Comparison of ENCODE assay signal across 9 cellular contexts in the genomic region with DNA sequence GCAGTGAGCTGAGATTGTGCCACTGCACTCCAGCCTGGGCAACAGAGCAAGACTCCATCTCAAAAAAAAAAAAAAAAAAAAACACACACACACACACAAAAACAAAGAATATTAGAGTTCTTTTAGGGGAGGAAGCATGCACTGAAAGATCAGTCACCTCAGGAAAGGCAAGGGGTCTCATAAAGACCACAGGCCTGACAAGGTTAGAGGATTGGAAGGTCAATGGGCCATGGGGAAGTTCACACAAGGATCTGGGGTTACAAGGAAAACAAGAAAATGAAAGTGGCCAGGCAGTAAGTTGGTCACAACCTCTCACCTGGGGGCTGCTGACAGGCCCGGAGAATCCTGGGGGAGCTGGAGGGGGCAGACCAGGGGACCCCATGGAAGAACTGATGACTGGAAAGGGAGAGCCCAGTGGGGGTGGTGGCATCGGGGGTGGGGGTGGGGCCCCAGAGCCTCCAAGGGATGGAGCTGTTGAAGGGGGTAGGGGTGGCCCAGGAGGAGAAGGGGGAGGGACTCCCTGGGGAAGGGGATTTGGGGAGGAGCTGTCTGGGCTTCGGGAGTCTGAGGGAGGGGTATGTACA. TPM values are rescaled to one million over a fixed set of nuclear protein-coding genes. Genes with fewer than 3 reads are reported as not detected.
A peak's percentile ranks its signal among the peaks of the same experiment; 100 is the strongest.
DNase-seq lines count a peak whose midpoint lies in the region; ATAC-seq and TF ChIP-seq lines count a peak whose summit lies in the region.
"Had no signal": no experiment of that assay in that cellular context is flagged by ENCODE, and none has a peak within 500 bp of the region (broad histone marks: within the 10 kb centered on the region; RNA-seq: fewer than 3 reads in every experiment).

No MANE protein-coding gene starts in this region.

- H3K27ac Mint-ChIP-seq in CD4-positive, CD25-positive, alpha-beta regulatory T cell: peak overlapping the region; percentile 93 to 98 (median 93)

- peaks cover 0 to 3% (median 0%) of the 10 kb centered on the region in 7 donors for H3K9me3 Mint-ChIP-seq in CD4-positive, CD25-positive, alpha-beta regulatory T cell

- peak overlapping the region; percentile 87 for H3K4me3 ChIP-seq in CD4-positive, CD25-positive, alpha-beta regulatory T cell (ENCODE audit: low read depth, low read length)
- H3K4me3 ChIP-seq in NB4 (ENCODE audit: low read depth, low read length) (peak overlapping the region; percentile 92), duodenal mucosa (ENCODE audit: low read depth in 1 of 2, low read length in 2 of 2) (peak overlapping the region; percentile 93 to 98), neuron (ENCODE audit: low read length) (peak overlapping the region; percentile 88)

- H3K4me1 Mint-ChIP-seq in CD4-positive, CD25-positive, alpha-beta regulatory T cell: peaks cover 10 to 77% (median 48%) of the 10 kb centered on the region in 4 donors

- no peaks in the 10 kb centered on the region for H3K27me3 Mint-ChIP-seq in CD4-positive, CD25-positive, alpha-beta regulatory T cell

- TF ChIP-seq POLR2A in NB4 (IDR thresholded peaks at IDR 0.05; ENCODE audit: extremely low read depth, insufficient read length): no peak

- peaks cover 50% of the 10 kb centered on the region for H3K36me3 ChIP-seq in CD4-positive, CD25-positive, alpha-beta regulatory T cell (ENCODE audit: control insufficient read depth, insufficient read depth, low read length)
- H3K36me3 ChIP-seq in duodenal mucosa (ENCODE audit: control insufficient read depth in 1 of 2, insufficient read depth in 2 of 2, low read length in 2 of 2) (peaks cover 49 to 51% of the 10 kb centered on the region in 2 donors), neuron (ENCODE audit: insufficient read depth, low read length) (peaks cover 56% of the 10 kb centered on the region)

- DNase-seq in CD4-positive, CD25-positive, alpha-beta regulatory T cell: no peak
- DNase-seq in NB4 (ENCODE audit: low read depth) (no peak), Kasumi-1 (lab: John Stamatoyannopoulos, UW) (no peak), cerebellum (ENCODE audit: low spot score) (no peak), kidney glomerular epithelial cell (lab: John Stamatoyannopoulos, UW) (no peak)
- DNase-seq: NCI-H1105 treated with DMSO at 0.1 percent for 48 hours had no signal

- H3K27me3 ChIP-seq in CD4-positive, CD25-positive, alpha-beta regulatory T cell (ENCODE audit: control insufficient read depth, insufficient read depth, low read length): no peaks in the 10 kb centered on the region
- no peaks in the 10 kb centered on the region for H3K27me3 ChIP-seq in duodenal mucosa (ENCODE audit: control insufficient read depth in 1 of 2, insufficient read depth in 2 of 2, low read length in 2 of 2)
- no peaks in the 10 kb centered on the region for H3K27me3 ChIP-seq in neuron (ENCODE audit: insufficient read depth, low read length)

- TF ChIP-seq CTCF in NB4 (IDR thresholded peaks at IDR 0.05; ENCODE audit: low read depth, low read length): no peak

- H3K27ac ChIP-seq in CD4-positive, CD25-positive, alpha-beta regulatory T cell (ENCODE audit: insufficient read depth, low read length, poor library complexity, severe bottlenecking): no peak overlapping the region
- H3K27ac ChIP-seq in duodenal mucosa (ENCODE audit: low read depth, low read length): no peak overlapping the region

- H3K9me3 ChIP-seq in CD4-positive, CD25-positive, alpha-beta regulatory T cell (ENCODE audit: control insufficient read depth in 2 of 2, low read length in 2 of 2): no peaks in the 10 kb centered on the region
- H3K9me3 ChIP-seq in duodenal mucosa (ENCODE audit: control insufficient read depth in 1 of 2, low read length in 2 of 2) (no peaks in the 10 kb centered on the region), neuron (ENCODE audit: low read length) (no peaks in the 10 kb centered on the region)

- no peak for ATAC-seq in CD4-positive, CD25-positive, alpha-beta regulatory T cell (ENCODE audit: low read depth in 2 of 2)
- ATAC-seq in GM18909 (IDR thresholded peaks at IDR 0.05; ENCODE audit: poor library complexity, unreplicated experiment): no peak

- H3K36me3 Mint-ChIP-seq in CD4-positive, CD25-positive, alpha-beta regulatory T cell: peaks cover 36% of the 10 kb centered on the region

- peaks cover 40% of the 10 kb centered on the region for H3K4me1 ChIP-seq in CD4-positive, CD25-positive, alpha-beta regulatory T cell (ENCODE audit: control insufficient read depth, insufficient read depth, low read length, poor library complexity, severe bottlenecking)
- H3K4me1 ChIP-seq in duodenal mucosa (ENCODE audit: control insufficient read depth in 1 of 2, insufficient read depth in 2 of 2, low read length in 2 of 2) (peaks cover 44 to 45% of the 10 kb centered on the region in 2 donors), neuron (ENCODE audit: insufficient read depth, low read length) (peaks cover 41% of the 10 kb centered on the region)

- H3K4me3 Mint-ChIP-seq in CD4-positive, CD25-positive, alpha-beta regulatory T cell: peak overlapping the region; percentile 88 to 99 (median 94)

- no peak overlapping the region for H2AFZ ChIP-seq in neuron (ENCODE audit: low read depth, low read length)

- peak overlapping the region in 1 of 2 donors; percentile 98 for H3K9ac ChIP-seq in duodenal mucosa (ENCODE audit: low read depth in 1 of 2, low read length in 2 of 2)

RNA-seq across cellular contexts. Expression of a gene that starts 1.5 kb away (rescaled TPM):
- 62.6 TPM for total RNA-seq in CD4-positive, CD25-positive, alpha-beta regulatory T cell
- 1 to 10 TPM; 7.1 to 8.9 (median 7.2) TPM for polyA plus RNA-seq in CD4-positive, CD25-positive, alpha-beta regulatory T cell
- total RNA-seq in cerebellum: 23.2 TPM

RNA-seq across cellular contexts. Expression of a gene that starts 1.7 kb away (rescaled TPM):
- total RNA-seq in CD4-positive, CD25-positive, alpha-beta regulatory T cell: 24.1 TPM
- 10 to 100 TPM; 11.4 to 27.3 (median 20.4) TPM for polyA plus RNA-seq in CD4-positive, CD25-positive, alpha-beta regulatory T cell
- 30.8 TPM for total RNA-seq in cerebellum

RNA-seq across cellular contexts. Expression of a gene that starts 5.5 kb away (rescaled TPM):
- 8.8 TPM for total RNA-seq in CD4-positive, CD25-positive, alpha-beta regulatory T cell
- 10 to 100 TPM; 33.3 to 53.9 (median 41.9) TPM for polyA plus RNA-seq in CD4-positive, CD25-positive, alpha-beta regulatory T cell
- total RNA-seq in cerebellum: 2.4 TPM

RNA-seq across cellular contexts. Expression of a gene that starts 6.7 kb away (rescaled TPM):
- total RNA-seq in CD4-positive, CD25-positive, alpha-beta regulatory T cell: 0.89 TPM
- polyA plus RNA-seq in CD4-positive, CD25-positive, alpha-beta regulatory T cell: under 1 TPM in 2 of 4 donors, not detected in 2; 0.34 to 0.43 TPM
- 1.9 TPM for total RNA-seq in cerebellum

RNA-seq across cellular contexts. Expression of a gene that starts 9.4 kb away (rescaled TPM):
- 34.2 TPM for total RNA-seq in CD4-positive, CD25-positive, alpha-beta regulatory T cell
- 1 to 10 TPM; 4.9 to 6.3 (median 5.5) TPM for polyA plus RNA-seq in CD4-positive, CD25-positive, alpha-beta regulatory T cell
- 15.2 TPM for total RNA-seq in cerebellum
